ENCODE assay signal across 24 cellular contexts in the genomic region with DNA sequence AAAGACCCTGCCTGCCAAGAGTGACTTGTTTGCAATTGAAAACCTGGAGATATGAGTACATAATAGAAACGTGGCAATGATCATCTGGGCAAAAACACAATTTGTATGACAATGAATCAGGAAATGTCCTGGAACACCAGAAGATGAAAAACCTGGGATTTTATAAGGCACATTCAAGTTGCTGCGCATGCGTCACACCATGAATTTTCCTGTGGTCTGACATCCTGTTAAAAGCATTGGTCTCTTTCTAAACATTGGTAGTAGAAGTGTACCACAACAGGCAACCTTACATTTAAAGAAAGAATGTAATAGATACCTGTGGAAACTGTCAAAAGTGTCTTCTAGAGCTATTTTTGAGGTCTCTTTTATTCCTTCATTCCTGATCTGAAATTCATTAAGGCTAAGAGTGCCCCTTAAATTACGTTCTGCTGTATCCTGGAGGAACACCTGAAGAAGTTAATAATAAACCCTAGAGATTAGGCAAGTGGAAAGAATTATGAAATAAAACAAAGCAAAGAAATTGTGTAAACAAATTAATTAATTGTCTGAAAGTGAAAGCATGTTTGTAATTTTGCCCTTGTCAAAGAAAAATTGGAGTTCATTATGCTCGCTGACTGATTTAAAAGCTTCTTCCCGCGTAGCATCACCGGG.
"Had no signal": no experiment of that assay in that cellular context is flagged by ENCODE, and none has a peak within 500 bp of the region (broad histone marks: within the 10 kb centered on the region; RNA-seq: fewer than 3 reads in every experiment).

No MANE protein-coding gene starts in this region.

- ATAC-seq: gastrocnemius medialis; left lung; mucosa of descending colon; natural killer cell treated with Interleukin-12 subunit alpha and Interleukin-12 subunit beta and Interleukin-15 and Interleukin-18, amount 100 ng/mL, for 72 hours; right lobe of liver; stimulated activated naive B cell treated with anti-CD40 and anti-IgM and Interleukin-4, amounts not matched to agents 10 μg/mL and 1 μg/mL and 100 μg/mL, for 72 hours had no signal

- H3K4me3 ChIP-seq: dorsolateral prefrontal cortex, gastrocnemius medialis, left lung, mucosa of descending colon, right lobe of liver, thoracic aorta, tibial nerve, upper lobe of left lung had no signal

- H3K36me3 ChIP-seq: gastrocnemius medialis, left lung, right lobe of liver, thoracic aorta, tibial nerve, upper lobe of left lung had no signal

- H3K27ac ChIP-seq: dorsolateral prefrontal cortex, gastrocnemius medialis, left lung, right lobe of liver, thoracic aorta, tibial nerve, upper lobe of left lung had no signal

- H3K4me1 Mint-ChIP-seq: naive B cell; neural crest cell; stimulated activated naive B cell treated with anti-CD40 and anti-IgM and Interleukin-4, amounts not matched to agents 10 μg/mL and 1 μg/mL and 100 μg/mL, for 72 hours had no signal

- H3K36me3 Mint-ChIP-seq: mesothelial cell of epicardium; naive B cell; natural killer cell treated with Interleukin-12 subunit alpha and Interleukin-12 subunit beta and Interleukin-15 and Interleukin-18, amount 100 ng/mL, for 72 hours; stimulated activated naive B cell treated with anti-CD40 and anti-IgM and Interleukin-4, amounts not matched to agents 10 μg/mL and 1 μg/mL and 100 μg/mL, for 72 hours had no signal

- H3K27me3 ChIP-seq: dorsolateral prefrontal cortex, gastrocnemius medialis, left lung, right lobe of liver, tibial nerve, upper lobe of left lung had no signal

- H3K27me3 Mint-ChIP-seq: naive B cell; natural killer cell treated with Interleukin-12 subunit alpha and Interleukin-12 subunit beta and Interleukin-15 and Interleukin-18, amount 100 ng/mL, for 72 hours; stimulated activated naive B cell treated with anti-CD40 and anti-IgM and Interleukin-4, amounts not matched to agents 10 μg/mL and 1 μg/mL and 100 μg/mL, for 72 hours; stimulated activated naive CD8-positive, alpha-beta T cell treated with anti-CD3 and anti-CD28 coated beads, Interleukin-15, Interleukin-2, amounts not matched to agents 100 ng/mL and 50 ng/mL, for 24 hours had no signal

- H3K4me1 ChIP-seq: gastrocnemius medialis, left lung, right lobe of liver, tibial nerve, upper lobe of left lung had no signal

- H3K4me3 Mint-ChIP-seq: mesothelial cell of epicardium; naive B cell; natural killer cell treated with Interleukin-12 subunit alpha and Interleukin-12 subunit beta and Interleukin-15 and Interleukin-18, amount 100 ng/mL, for 72 hours; neural crest cell; stimulated activated naive B cell treated with anti-CD40 and anti-IgM and Interleukin-4, amounts not matched to agents 10 μg/mL and 1 μg/mL and 100 μg/mL, for 72 hours; stimulated activated naive CD8-positive, alpha-beta T cell treated with anti-CD3 and anti-CD28 coated beads, Interleukin-15, Interleukin-2, amounts not matched to agents 100 ng/mL and 50 ng/mL, for 24 hours had no signal

- H3K27ac Mint-ChIP-seq: mesothelial cell of epicardium; naive B cell; natural killer cell treated with Interleukin-12 subunit alpha and Interleukin-12 subunit beta and Interleukin-15 and Interleukin-18, amount 100 ng/mL, for 72 hours; stimulated activated naive B cell treated with anti-CD40 and anti-IgM and Interleukin-4, amounts not matched to agents 10 μg/mL and 1 μg/mL and 100 μg/mL, for 72 hours; stimulated activated naive CD8-positive, alpha-beta T cell treated with anti-CD3 and anti-CD28 coated beads, Interleukin-15, Interleukin-2, amounts not matched to agents 100 ng/mL and 50 ng/mL, for 24 hours had no signal

- DNase-seq: cortex of kidney; dorsolateral prefrontal cortex; effector CD4-positive, alpha-beta T cell; foreskin fibroblast; gastrocnemius medialis; head of caudate nucleus; kidney; left lung; mesenchymal stem cell; mucosa of descending colon; naive B cell; posterior cingulate gyrus; right lobe of liver; small intestine; stimulated activated CD4-positive, alpha-beta T cell treated with anti-CD3 and anti-CD28 coated beads, Interleukin-15, amount 100 ng/mL, for 24 hours; stimulated activated CD4-positive, alpha-beta T cell treated with anti-CD3 and anti-CD28 coated beads, Interleukin-2, amount 100 ng/mL, for 48 hours; stimulated activated naive B cell treated with anti-CD40 and anti-IgM and Interleukin-4, amounts not matched to agents 10 μg/mL and 1 μg/mL and 100 μg/mL, for 72 hours; upper lobe of left lung had no signal

- H3K9me3 ChIP-seq: gastrocnemius medialis, left lung, mucosa of descending colon, right lobe of liver, thoracic aorta, tibial nerve, upper lobe of left lung had no signal
